ENCODE assay signal across 1 cellular context in genomic region chr13:113410472-113411201, GRCh38.
TF ChIP-seq lines count a peak whose summit lies in the region.

No MANE protein-coding gene starts in this region.

TF ChIP-seq in WTC11, 78 proteins besides CTCF, POLR2A, EP300 and RAD21 (continued from another document):
- TF ChIP-seq, protein P1, sequence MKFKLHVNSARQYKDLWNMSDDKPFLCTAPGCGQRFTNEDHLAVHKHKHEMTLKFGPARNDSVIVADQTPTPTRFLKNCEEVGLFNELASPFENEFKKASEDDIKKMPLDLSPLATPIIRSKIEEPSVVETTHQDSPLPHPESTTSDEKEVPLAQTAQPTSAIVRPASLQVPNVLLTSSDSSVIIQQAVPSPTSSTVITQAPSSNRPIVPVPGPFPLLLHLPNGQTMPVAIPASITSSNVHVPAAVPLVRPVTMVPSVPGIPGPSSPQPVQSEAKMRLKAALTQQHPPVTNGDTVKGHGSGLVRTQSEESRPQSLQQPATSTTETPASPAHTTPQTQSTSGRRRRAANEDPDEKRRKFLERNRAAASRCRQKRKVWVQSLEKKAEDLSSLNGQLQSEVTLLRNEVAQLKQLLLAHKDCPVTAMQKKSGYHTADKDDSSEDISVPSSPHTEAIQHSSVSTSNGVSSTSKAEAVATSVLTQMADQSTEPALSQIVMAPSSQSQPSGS (CRISPR knock-in tag; IDR thresholded peaks at IDR 0.05; ENCODE audit: borderline replicate concordance, low read depth) = no peak
- TF ChIP-seq PRRX2 (CRISPR knock-in tag; IDR thresholded peaks at IDR 0.05) = no peak
